ENCODE assay signal across 1 cellular context in genomic region chr6:116221067-116221466, GRCh38.
A peak's percentile ranks its signal among the peaks of the same experiment; 100 is the strongest.
TF ChIP-seq lines count a peak whose summit lies in the region.

No MANE protein-coding gene starts in this region.

TF ChIP-seq in K562, 482 proteins besides CTCF, POLR2A, EP300 and RAD21 (continued from another document):
- TF ChIP-seq, protein P1, sequence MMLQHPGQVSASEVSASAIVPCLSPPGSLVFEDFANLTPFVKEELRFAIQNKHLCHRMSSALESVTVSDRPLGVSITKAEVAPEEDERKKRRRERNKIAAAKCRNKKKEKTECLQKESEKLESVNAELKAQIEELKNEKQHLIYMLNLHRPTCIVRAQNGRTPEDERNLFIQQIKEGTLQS (IDR thresholded peaks at IDR 0.05), result peak; percentile 81
- TF ChIP-seq, protein P1 (CRISPR knock-in tag; conservative IDR thresholded peaks at IDR 0.05), result no peak
- TF ChIP-seq RFX1 (IDR thresholded peaks at IDR 0.05) (no peak), BCL6 (CRISPR knock-in tag; IDR thresholded peaks at IDR 0.05) (no peak), MAFG (tag; conservative IDR thresholded peaks at IDR 0.05) (peak; percentile 37; the same call in 1 of the 2 replicates), ZNF444 (CRISPR knock-in tag; IDR thresholded peaks at IDR 0.05) (no peak), TCF7 (IDR thresholded peaks at IDR 0.05; ENCODE audit: borderline replicate concordance) (no peak), SOX6 (IDR thresholded peaks at IDR 0.05) (peak; percentile 58), JUND (IDR thresholded peaks at IDR 0.05; ENCODE audit: borderline replicate concordance, low read depth, low read length) (no peak), JUND (tag; IDR thresholded peaks at IDR 0.05; ENCODE audit: borderline replicate concordance, low read depth, low read length) (peak; percentile 64), ATF6 (CRISPR knock-in tag; IDR thresholded peaks at IDR 0.05) (no peak), ZNF408 (CRISPR knock-in tag; IDR thresholded peaks at IDR 0.05; ENCODE audit: low read depth) (no peak), TOE1 (IDR thresholded peaks at IDR 0.05; ENCODE audit: borderline replicate concordance) (no peak), TOE1 (CRISPR knock-in tag; IDR thresholded peaks at IDR 0.05; ENCODE audit: borderline replicate concordance, low read depth) (no peak)
- TF ChIP-seq, protein P2, sequence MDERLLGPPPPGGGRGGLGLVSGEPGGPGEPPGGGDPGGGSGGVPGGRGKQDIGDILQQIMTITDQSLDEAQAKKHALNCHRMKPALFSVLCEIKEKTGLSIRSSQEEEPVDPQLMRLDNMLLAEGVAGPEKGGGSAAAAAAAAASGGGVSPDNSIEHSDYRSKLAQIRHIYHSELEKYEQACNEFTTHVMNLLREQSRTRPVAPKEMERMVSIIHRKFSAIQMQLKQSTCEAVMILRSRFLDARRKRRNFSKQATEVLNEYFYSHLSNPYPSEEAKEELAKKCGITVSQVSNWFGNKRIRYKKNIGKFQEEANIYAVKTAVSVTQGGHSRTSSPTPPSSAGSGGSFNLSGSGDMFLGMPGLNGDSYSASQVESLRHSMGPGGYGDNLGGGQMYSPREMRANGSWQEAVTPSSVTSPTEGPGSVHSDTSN (CRISPR knock-in tag; IDR thresholded peaks at IDR 0.05; ENCODE audit: low read depth), result no peak
- TF ChIP-seq, protein P2 (tag; conservative IDR thresholded peaks at IDR 0.05; ENCODE audit: low read depth), result peak; percentile 59
TF ChIP-seq in K562: peak in this region for 9.
